ENCODE assay signal across 8 cellular contexts in the genomic region with DNA sequence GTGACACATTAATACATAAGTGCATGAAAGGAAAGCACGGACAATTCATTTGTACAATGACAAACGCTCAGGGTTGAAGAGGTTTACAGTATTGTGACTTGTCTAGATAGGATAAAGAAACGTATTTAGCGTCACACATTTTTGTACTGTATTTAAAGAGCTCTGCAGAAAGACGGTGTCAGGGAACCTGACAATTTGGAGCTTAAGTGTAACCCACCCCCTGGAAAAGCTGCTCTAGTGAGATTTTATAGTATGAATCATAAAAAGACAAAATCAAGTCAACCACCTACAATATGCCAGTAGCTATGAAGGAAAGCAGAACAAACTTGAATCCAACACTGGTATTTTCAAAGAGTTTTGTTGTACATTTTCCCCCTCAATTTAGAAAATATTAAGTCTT. TPM values are rescaled to one million over a fixed set of nuclear protein-coding genes. Genes with fewer than 3 reads are reported as not detected.
A peak's percentile ranks its signal among the peaks of the same experiment; 100 is the strongest.
DNase-seq lines count a peak whose midpoint lies in the region; ATAC-seq and TF ChIP-seq lines count a peak whose summit lies in the region.

No MANE protein-coding gene starts in this region.

- H3K27me3 ChIP-seq in BLaER1 (no peaks in the 10 kb centered on the region), IMR-90 (ENCODE audit: control insufficient read depth, insufficient read depth, low read length) (no peaks in the 10 kb centered on the region)
- H3K27me3 ChIP-seq in naive thymus-derived CD4-positive, alpha-beta T cell (ENCODE audit: control insufficient read depth in 2 of 2, insufficient read depth in 2 of 2, low read length in 2 of 2), result no peaks in the 10 kb centered on the region

- peak overlapping the region; percentile 88 for H3K4me2 ChIP-seq in BLaER1
- peak overlapping the region; percentile 74 for H3K4me2 ChIP-seq in IMR-90 (ENCODE audit: low read depth, low read length)

- TF ChIP-seq POLR2A in IMR-90 (IDR thresholded peaks at IDR 0.05; ENCODE audit: low read depth, low read length), result no peak

- H3K4me3 ChIP-seq in BLaER1 (peak overlapping the region; percentile 99; the same call in 1 of the 2 replicates), IMR-90 (ENCODE audit: insufficient read depth, low read depth, low read length) (peak overlapping the region; percentile 19; the same call in 1 of the 2 replicates)
- peak overlapping the region; percentile 22 for H3K4me3 ChIP-seq in naive thymus-derived CD4-positive, alpha-beta T cell (ENCODE audit: low read length)

- peaks cover 90% of the 10 kb centered on the region for H3K4me1 Mint-ChIP-seq in central memory CD8-positive, alpha-beta T cell
- peaks cover 77 to 88% (median 85%) of the 10 kb centered on the region in 7 donors for H3K4me1 Mint-ChIP-seq in naive thymus-derived CD4-positive, alpha-beta T cell

- no peak overlapping the region for H2AK9ac ChIP-seq in IMR-90 (replicated peaks; ENCODE audit: low read depth, low read length, poor library complexity)

- dilution Hi-C loops in IMR-90 (cut with HindIII; ENCODE audit: low sequenced_read_pairs, unreplicated experiment), result no loop called here

- ATAC-seq in IMR-90 (ENCODE audit: low read depth) (no peak), HG03139 (IDR thresholded peaks at IDR 0.05; ENCODE audit: unreplicated experiment) (no peak), GM21825 (IDR thresholded peaks at IDR 0.05; ENCODE audit: unreplicated experiment) (no peak), GM19467 (IDR thresholded peaks at IDR 0.05; ENCODE audit: unreplicated experiment) (no peak)
- ATAC-seq in central memory CD8-positive, alpha-beta T cell (replicated peaks; ENCODE audit: extremely low read depth, poor library complexity, severe bottlenecking), result no peak
- ATAC-seq in naive thymus-derived CD4-positive, alpha-beta T cell, result no peak

- POLR2A ChIA-PET in IMR-90 (lab: Charles Lee; ENCODE audit: unreplicated experiment), result no interaction called here
- POLR2A ChIA-PET in naive thymus-derived CD4-positive, alpha-beta T cell (lab: Charles Lee), result interaction anchor here (0.6 to 1.3 kb wide), 4 partner anchors 11 to 856 kb away, joined by 3 to 4 read pairs (median 3); no protein-coding TSS in a partner anchor

- peaks cover 43% of the 10 kb centered on the region for H3K36me3 ChIP-seq in BLaER1
- H3K36me3 ChIP-seq in IMR-90 (ENCODE audit: control insufficient read depth, insufficient read depth, low read length), result peaks cover 5% of the 10 kb centered on the region
- H3K36me3 ChIP-seq in naive thymus-derived CD4-positive, alpha-beta T cell (ENCODE audit: control insufficient read depth in 2 of 3, insufficient read depth in 3 of 3, low read length in 3 of 3), result peaks cover 0 to 13% (median 4%) of the 10 kb centered on the region in 3 experiments

- no peak overlapping the region for H3K4ac ChIP-seq in IMR-90 (ENCODE audit: low read depth, low read length)

- H2AFZ ChIP-seq in IMR-90 (replicated peaks; ENCODE audit: low read length, poor library complexity), result no peak overlapping the region

- H4K91ac ChIP-seq in IMR-90 (ENCODE audit: insufficient read depth, low read depth, low read length), result no peak overlapping the region

- peak overlapping the region; percentile 100 for H3K9ac ChIP-seq in BLaER1
- peak overlapping the region; percentile 29; the same call in 1 of the 2 replicates for H3K9ac ChIP-seq in IMR-90 (ENCODE audit: low read depth, low read length)

- no TSS peak for BruUV-seq in IMR-90 (replicated peaks; lab: Mats Ljungman, UMichigan)

- CTCF ChIA-PET in IMR-90 (lab: Yijun Ruan, JAX), result interaction anchor here (0.6 to 3.5 kb wide), 3 partner anchors 11 to 272 kb away, joined by 3 to 18 read pairs (median 6); no protein-coding TSS in a partner anchor
- CTCF ChIA-PET in naive thymus-derived CD4-positive, alpha-beta T cell (lab: Charles Lee), result interaction anchor here (0.7 to 1.7 kb wide), 3 partner anchors 11 to 1579 kb away, joined by 3 to 10 read pairs (median 4); no protein-coding TSS in a partner anchor

- no peak overlapping the region for H2BK15ac ChIP-seq in IMR-90 (ENCODE audit: low read depth, low read length)

- peak overlapping the region; percentile 33; the same call in 1 of the 2 replicates for H3K23ac ChIP-seq in IMR-90 (ENCODE audit: low read depth, low read length)

- peak overlapping the region; percentile 86 for H3K27ac Mint-ChIP-seq in central memory CD8-positive, alpha-beta T cell (ENCODE audit: low read depth)
- H3K27ac Mint-ChIP-seq in naive thymus-derived CD4-positive, alpha-beta T cell, result peak overlapping the region; percentile 7 to 100 (median 60)

- no peak for DNase-seq in IMR-90
- no peak for DNase-seq in central memory CD8-positive, alpha-beta T cell (ENCODE audit: low spot score in 2 of 2)
- DNase-seq in naive thymus-derived CD4-positive, alpha-beta T cell, result peak in 1 of 9 donors; percentile 5
- DNase-seq in activated effector memory CD4-positive, alpha-beta T cell treated with anti-CD3 and anti-CD28 coated beads, Interleukin-2, amount 50 U/mL, for 16 hours, result no peak

- H3K9me3 Mint-ChIP-seq in central memory CD8-positive, alpha-beta T cell, result no peaks in the 10 kb centered on the region
- H3K9me3 Mint-ChIP-seq in naive thymus-derived CD4-positive, alpha-beta T cell, result peaks cover 0 to 2% (median 0%) of the 10 kb centered on the region in 11 donors

- intact Hi-C loops in IMR-90 (cut with micrococcal nuclease), result no loop called here
- intact Hi-C loops in naive thymus-derived CD4-positive, alpha-beta T cell (cut with micrococcal nuclease), result loop anchor here in 1 of 2 donors (10.0 kb wide), 2 partner anchors 107 to 437 kb away; partner anchors contain the start of genes IGF2BP2 and TMEM41A

- WGBS in IMR-90 (ENCODE audit: extremely low coverage in 2 of 2, insufficient read length in 1 of 2), 2 experiments, result no CpG with 5 or more reads among the region's 5 CpGs

- H2BK20ac ChIP-seq in IMR-90 (ENCODE audit: low read depth, low read length), result no peak overlapping the region

- H3K9me3 ChIP-seq in BLaER1, result no peaks in the 10 kb centered on the region
- H3K9me3 ChIP-seq in IMR-90 (ENCODE audit: control insufficient read depth, insufficient read depth, low read length), result no peaks in the 10 kb centered on the region
- H3K9me3 ChIP-seq in naive thymus-derived CD4-positive, alpha-beta T cell (ENCODE audit: control insufficient read depth in 2 of 3, low read length in 3 of 3), result no peaks in the 10 kb centered on the region

- no peaks in the 10 kb centered on the region for H3K27me3 Mint-ChIP-seq in central memory CD8-positive, alpha-beta T cell
- no peaks in the 10 kb centered on the region for H3K27me3 Mint-ChIP-seq in naive thymus-derived CD4-positive, alpha-beta T cell

- H4K5ac ChIP-seq in IMR-90 (ENCODE audit: low read depth, low read length), result no peak overlapping the region

- H3K56ac ChIP-seq in IMR-90 (ENCODE audit: extremely low read depth, insufficient read depth, low read length), result no peak overlapping the region

- no peak for TF ChIP-seq RAD21 in IMR-90 (IDR thresholded peaks at IDR 0.05; ENCODE audit: low read length)

- no peak overlapping the region for H2BK5ac ChIP-seq in IMR-90 (ENCODE audit: low read depth, low read length, poor library complexity, severe bottlenecking)

- H3K4me3 Mint-ChIP-seq in central memory CD8-positive, alpha-beta T cell, result peak overlapping the region; percentile 71
- peak overlapping the region; percentile 74 to 100 (median 100) for H3K4me3 Mint-ChIP-seq in naive thymus-derived CD4-positive, alpha-beta T cell

- peaks cover 63% of the 10 kb centered on the region for H3K36me3 Mint-ChIP-seq in central memory CD8-positive, alpha-beta T cell (ENCODE audit: insufficient read depth)
- peaks cover 5 to 50% (median 34%) of the 10 kb centered on the region in 5 donors for H3K36me3 Mint-ChIP-seq in naive thymus-derived CD4-positive, alpha-beta T cell

- H4K8ac ChIP-seq in IMR-90 (ENCODE audit: low read depth in 2 of 2, low read length in 2 of 2), result no peak overlapping the region

- H3K18ac ChIP-seq in IMR-90 (ENCODE audit: low read depth, low read length), result no peak overlapping the region

- H3K4me1 ChIP-seq in BLaER1 (peaks cover 73% of the 10 kb centered on the region), IMR-90 (ENCODE audit: control insufficient read depth, insufficient read depth, low read length) (peaks cover 24% of the 10 kb centered on the region)
- peaks cover 61 to 73% of the 10 kb centered on the region in 2 donors for H3K4me1 ChIP-seq in naive thymus-derived CD4-positive, alpha-beta T cell (ENCODE audit: control insufficient read depth in 2 of 2, insufficient read depth in 2 of 2, low read length in 2 of 2)

- TF ChIP-seq CTCF in IMR-90 (conservative IDR thresholded peaks at IDR 0.05; ENCODE audit: low read depth, low read length), result no peak

- in situ Hi-C loops in IMR-90 (cut with MboI; ENCODE audit: low sequenced_read_pairs), result no loop called here

- no peak overlapping the region for H3K14ac ChIP-seq in IMR-90 (replicated peaks; ENCODE audit: low read depth, low read length)

- H3K27ac ChIP-seq in BLaER1, result no peak overlapping the region
- no peak overlapping the region for H3K27ac ChIP-seq in IMR-90 (ENCODE audit: insufficient read depth, low read length)
- H3K27ac ChIP-seq in naive thymus-derived CD4-positive, alpha-beta T cell (ENCODE audit: low read depth, low read length), result peak overlapping the region; percentile 47

- H4K20me1 ChIP-seq in BLaER1 (peaks cover 100% of the 10 kb centered on the region), IMR-90 (ENCODE audit: insufficient read depth, low read length) (peaks cover 100% of the 10 kb centered on the region)

- H2BK120ac ChIP-seq in IMR-90 (ENCODE audit: low read depth, low read length), result no peak overlapping the region

- no peak overlapping the region for H2AK5ac ChIP-seq in IMR-90 (ENCODE audit: low read depth, low read length)

- peaks cover 0 to 19% of the 10 kb centered on the region in 2 experiments; a peak in 2 of 4 replicates for H3K79me1 ChIP-seq in IMR-90 (ENCODE audit: low read depth in 1 of 2, low read length in 2 of 2)

- peaks cover 8% of the 10 kb centered on the region for H3K9me1 ChIP-seq in IMR-90 (ENCODE audit: insufficient read depth, low read length)

TF ChIP-seq in IMR-90, 13 proteins besides CTCF, POLR2A, EP300 and RAD21 (continues in another document):
- TF ChIP-seq RCOR1 (IDR thresholded peaks at IDR 0.05; ENCODE audit: insufficient replicate concordance, low read length), result no peak
- no peak for TF ChIP-seq NFE2L2 (IDR thresholded peaks at IDR 0.05; ENCODE audit: low read depth, low read length)
- TF ChIP-seq BHLHE40 (IDR thresholded peaks at IDR 0.05; ENCODE audit: low read depth, low read length), result no peak
- TF ChIP-seq MAFK (IDR thresholded peaks at IDR 0.05; ENCODE audit: low read depth, low read length), result no peak
- TF ChIP-seq FOS (IDR thresholded peaks at IDR 0.05; ENCODE audit: low read depth, low read length), result no peak

RNA-seq across cellular contexts. Expression of gene TRA2B, which starts 5.6 kb away (rescaled TPM):
- 208 and 328 TPM in 2 replicates for total RNA-seq in IMR-90 (2012; rRNA removed)
- 119 and 127 TPM in 2 replicates for polyA plus RNA-seq in IMR-90 (2012; rRNA removed)
- polyA plus RNA-seq in IMR-90 (2012; cell fraction: cytosol; rRNA removed), result 61.5 and 139 TPM in 2 replicates
- polyA plus RNA-seq in IMR-90 (2012; cell fraction: nucleus; rRNA removed; ENCODE audit: low replicate concordance), result 56.9 and 179 TPM in 2 replicates
- total RNA-seq in naive thymus-derived CD4-positive, alpha-beta T cell, result 100 to 1,000 TPM; 194 to 673 (median 216) TPM
- polyA plus RNA-seq in naive thymus-derived CD4-positive, alpha-beta T cell, result 100 to 1,000 TPM; 182 to 221 TPM

Comparison
In these comparisons a context has a peak if more than half of its experiments do, and no peak if none do; other contexts are left out.
1. H3K4me3 ChIP-seq: peak in every context shown above with its lines; median percentile 99 in BLaER1; 22 in naive thymus-derived CD4-positive, alpha-beta T cell; 19 in IMR-90.